Comparison of ENCODE assay signal across 19 cellular contexts in genomic region chr4:184553891-184554290, GRCh38.
"Had no signal": no experiment of that assay in that cellular context is flagged by ENCODE, and none has a peak within 500 bp of the region (broad histone marks: within the 10 kb centered on the region; RNA-seq: fewer than 3 reads in every experiment).

No MANE protein-coding gene starts in this region.

- H3K36me3 ChIP-seq: gastrocnemius medialis, spleen, tibial artery, upper lobe of left lung, uterus had no signal

- DNase-seq: effector CD4-positive, alpha-beta T cell; gastrocnemius medialis; kidney; left colon; naive thymus-derived CD4-positive, alpha-beta T cell; nephron progenitor cell; psoas muscle; retina; spleen; stimulated activated CD4-positive, alpha-beta T cell treated with anti-CD3 and anti-CD28 coated beads, Interleukin-15, amount 100 ng/mL, for 24 hours; stimulated activated CD4-positive, alpha-beta T cell treated with anti-CD3 and anti-CD28 coated beads, Interleukin-1b, Interleukin-23, amount 100 ng/mL, for 48 hours; stimulated activated CD4-positive, alpha-beta T cell treated with anti-CD3 and anti-CD28 coated beads, Interleukin-4, amount 100 ng/mL, for 24 hours; tibial artery; upper lobe of left lung; uterus had no signal

- FAIRE-seq: kidney had no signal

- ATAC-seq: gastrocnemius medialis; left colon; naive thymus-derived CD4-positive, alpha-beta T cell; psoas muscle; sciatic nerve; stimulated activated memory B cell treated with anti-CD40 and anti-IgM and Interleukin-4, amounts not matched to agents 10 μg/mL and 1 μg/mL and 100 μg/mL, for 72 hours had no signal

- H3K4me3 ChIP-seq: coronary artery, gastrocnemius medialis, psoas muscle, spleen, tibial artery, upper lobe of left lung, uterus had no signal

- H2AFZ ChIP-seq: parathyroid adenoma had no signal

- H3K27ac ChIP-seq: coronary artery, gastrocnemius medialis, parathyroid adenoma, psoas muscle, spleen, tibial artery, upper lobe of left lung, uterus had no signal

- H3K79me2 ChIP-seq: parathyroid adenoma had no signal

- H3K9me3 ChIP-seq: gastrocnemius medialis, psoas muscle, spleen, tibial artery, upper lobe of left lung, uterus had no signal

- H3K4me1 ChIP-seq: gastrocnemius medialis, parathyroid adenoma, psoas muscle, tibial artery, upper lobe of left lung, uterus had no signal

- H3K9ac ChIP-seq: parathyroid adenoma had no signal

- H3K27me3 ChIP-seq: spleen, upper lobe of left lung, uterus had no signal
